Comparison of ENCODE assay signal across 1 cellular context in the genomic region with DNA sequence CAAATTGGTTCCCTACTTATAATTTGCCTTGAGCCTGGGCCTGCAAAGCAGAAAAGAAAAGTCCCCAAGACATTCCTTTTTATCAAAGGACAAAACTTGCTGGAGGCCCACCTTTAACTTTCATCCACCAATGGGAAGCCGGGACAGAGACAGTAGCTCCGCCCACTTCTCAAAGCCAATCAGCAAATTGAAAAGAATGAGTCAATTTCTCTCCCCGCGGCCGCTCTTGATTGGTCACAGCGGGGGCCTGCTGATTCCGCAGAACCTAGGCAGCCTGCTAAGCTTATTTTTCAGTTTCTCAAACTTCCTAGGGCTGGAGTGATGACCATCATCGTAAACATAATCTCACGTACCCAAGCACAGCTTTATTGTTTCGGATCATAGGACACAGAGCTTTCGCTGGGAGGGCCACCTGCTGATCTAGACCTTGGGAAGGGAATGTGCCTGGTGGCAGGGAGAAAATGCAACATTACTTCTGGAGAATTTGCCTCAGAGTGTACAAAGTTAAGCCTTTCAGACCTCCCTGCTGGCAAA.
TF ChIP-seq lines count a peak whose summit lies in the region.

A gene with protein sequence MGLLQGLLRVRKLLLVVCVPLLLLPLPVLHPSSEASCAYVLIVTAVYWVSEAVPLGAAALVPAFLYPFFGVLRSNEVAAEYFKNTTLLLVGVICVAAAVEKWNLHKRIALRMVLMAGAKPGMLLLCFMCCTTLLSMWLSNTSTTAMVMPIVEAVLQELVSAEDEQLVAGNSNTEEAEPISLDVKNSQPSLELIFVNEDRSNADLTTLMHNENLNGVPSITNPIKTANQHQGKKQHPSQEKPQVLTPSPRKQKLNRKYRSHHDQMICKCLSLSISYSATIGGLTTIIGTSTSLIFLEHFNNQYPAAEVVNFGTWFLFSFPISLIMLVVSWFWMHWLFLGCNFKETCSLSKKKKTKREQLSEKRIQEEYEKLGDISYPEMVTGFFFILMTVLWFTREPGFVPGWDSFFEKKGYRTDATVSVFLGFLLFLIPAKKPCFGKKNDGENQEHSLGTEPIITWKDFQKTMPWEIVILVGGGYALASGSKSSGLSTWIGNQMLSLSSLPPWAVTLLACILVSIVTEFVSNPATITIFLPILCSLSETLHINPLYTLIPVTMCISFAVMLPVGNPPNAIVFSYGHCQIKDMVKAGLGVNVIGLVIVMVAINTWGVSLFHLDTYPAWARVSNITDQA (minus strand): TSS at position 51 of the 534 bp plus-strand sequence. CDS start 690 bp downstream, outside the sequence.

TF ChIP-seq in IMR-90, 13 proteins besides CTCF, POLR2A, EP300 and RAD21:
- TF ChIP-seq MAFK (IDR thresholded peaks at IDR 0.05; ENCODE audit: low read depth, low read length), result no peak
- TF ChIP-seq, protein P1, sequence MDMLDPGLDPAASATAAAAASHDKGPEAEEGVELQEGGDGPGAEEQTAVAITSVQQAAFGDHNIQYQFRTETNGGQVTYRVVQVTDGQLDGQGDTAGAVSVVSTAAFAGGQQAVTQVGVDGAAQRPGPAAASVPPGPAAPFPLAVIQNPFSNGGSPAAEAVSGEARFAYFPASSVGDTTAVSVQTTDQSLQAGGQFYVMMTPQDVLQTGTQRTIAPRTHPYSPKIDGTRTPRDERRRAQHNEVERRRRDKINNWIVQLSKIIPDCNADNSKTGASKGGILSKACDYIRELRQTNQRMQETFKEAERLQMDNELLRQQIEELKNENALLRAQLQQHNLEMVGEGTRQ (IDR thresholded peaks at IDR 0.05; ENCODE audit: low read depth, low read length), result no peak
- no peak for TF ChIP-seq RFX5 (IDR thresholded peaks at IDR 0.05; ENCODE audit: low read depth, low read length)
- TF ChIP-seq MXI1 (IDR thresholded peaks at IDR 0.05; ENCODE audit: borderline replicate concordance, low read depth, low read length), result no peak
- TF ChIP-seq SMC3 (IDR thresholded peaks at IDR 0.05; ENCODE audit: low read depth, low read length), result no peak
- TF ChIP-seq CEBPB (IDR thresholded peaks at IDR 0.05; ENCODE audit: low read depth, low read length), result no peak
- no peak for TF ChIP-seq NFE2L2 (IDR thresholded peaks at IDR 0.05; ENCODE audit: low read depth, low read length)
- TF ChIP-seq BHLHE40 (IDR thresholded peaks at IDR 0.05; ENCODE audit: low read depth, low read length), result no peak
- no peak for TF ChIP-seq RCOR1 (IDR thresholded peaks at IDR 0.05; ENCODE audit: insufficient replicate concordance, low read length)
- no peak for TF ChIP-seq MAZ (IDR thresholded peaks at IDR 0.05; ENCODE audit: borderline replicate concordance, low read depth, low read length)
- TF ChIP-seq, protein P2, sequence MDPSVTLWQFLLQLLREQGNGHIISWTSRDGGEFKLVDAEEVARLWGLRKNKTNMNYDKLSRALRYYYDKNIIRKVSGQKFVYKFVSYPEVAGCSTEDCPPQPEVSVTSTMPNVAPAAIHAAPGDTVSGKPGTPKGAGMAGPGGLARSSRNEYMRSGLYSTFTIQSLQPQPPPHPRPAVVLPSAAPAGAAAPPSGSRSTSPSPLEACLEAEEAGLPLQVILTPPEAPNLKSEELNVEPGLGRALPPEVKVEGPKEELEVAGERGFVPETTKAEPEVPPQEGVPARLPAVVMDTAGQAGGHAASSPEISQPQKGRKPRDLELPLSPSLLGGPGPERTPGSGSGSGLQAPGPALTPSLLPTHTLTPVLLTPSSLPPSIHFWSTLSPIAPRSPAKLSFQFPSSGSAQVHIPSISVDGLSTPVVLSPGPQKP (IDR thresholded peaks at IDR 0.05; ENCODE audit: borderline replicate concordance, low read depth, low read length), result no peak
- no peak for TF ChIP-seq FOS (IDR thresholded peaks at IDR 0.05; ENCODE audit: low read depth, low read length)
- no peak for TF ChIP-seq CHD1 (IDR thresholded peaks at IDR 0.05; ENCODE audit: low read depth, low read length)
TF ChIP-seq in IMR-90: peak in this region for 0.
